8 cellular contexts compared by ENCODE assay signal in genomic region chr6:129936329-129937165, GRCh38.
A peak's percentile ranks its signal among the peaks of the same experiment; 100 is the strongest.
DNase-seq lines count a peak whose midpoint lies in the region; ATAC-seq, FAIRE-seq and TF ChIP-seq lines count a peak whose summit lies in the region.

No MANE protein-coding gene starts in this region.

- H2AK9ac ChIP-seq in IMR-90 (replicated peaks; ENCODE audit: low read depth, low read length, poor library complexity): no peak overlapping the region

- dilution Hi-C loops in IMR-90 (cut with HindIII; ENCODE audit: low sequenced_read_pairs, unreplicated experiment): no loop called here

- peak overlapping the region; percentile 58; the same call in 1 of the 2 replicates for H3K4me2 ChIP-seq in IMR-90 (ENCODE audit: low read depth, low read length)
- peak overlapping the region; percentile 79; the same call in 1 of the 2 replicates for H3K4me2 ChIP-seq in GM12878 (ENCODE audit: control insufficient read depth, insufficient read depth)

- peak; percentile 48 for TF ChIP-seq CTCF in IMR-90 (conservative IDR thresholded peaks at IDR 0.05; ENCODE audit: low read depth, low read length)
- peak; percentile 64 to 77 (median 66) for TF ChIP-seq CTCF in GM12878 (IDR thresholded peaks at IDR 0.05 in 2 of 3, conservative IDR thresholded peaks at IDR 0.05 in 1 of 3; ENCODE audit: control insufficient read depth in 2 of 3, extremely low read depth in 1 of 3, insufficient read depth in 1 of 3, low read depth in 3 of 3, low read length in 3 of 3)
- TF ChIP-seq CTCF in kidney epithelial cell (IDR thresholded peaks at IDR 0.05; ENCODE audit: insufficient read depth, low read length, poor library complexity, severe bottlenecking): peak; percentile 56

- H3K79me1 ChIP-seq in IMR-90 (ENCODE audit: low read depth in 1 of 2, low read length in 2 of 2): no peaks in the 10 kb centered on the region

- TF ChIP-seq POLR2A in IMR-90 (IDR thresholded peaks at IDR 0.05; ENCODE audit: low read depth, low read length) (no peak), GM12878 (IDR thresholded peaks at IDR 0.05; ENCODE audit: low read depth, low read length) (no peak)

- no peak overlapping the region for H3K14ac ChIP-seq in IMR-90 (replicated peaks; ENCODE audit: low read depth, low read length)

- H2BK120ac ChIP-seq in IMR-90 (ENCODE audit: low read depth, low read length): peak overlapping the region; percentile 72

- H2AK5ac ChIP-seq in IMR-90 (ENCODE audit: low read depth, low read length): no peak overlapping the region

- no peak overlapping the region for H3K56ac ChIP-seq in IMR-90 (ENCODE audit: extremely low read depth, insufficient read depth, low read length)

- no peak for TF ChIP-seq EP300 in GM12878 (IDR thresholded peaks at IDR 0.05; ENCODE audit: borderline replicate concordance in 1 of 2, control insufficient read depth in 1 of 2, low read depth in 2 of 2, low read length in 2 of 2)

- SMC1A ChIA-PET in GM12878 (lab: Charles Lee; ENCODE audit: uncharacterized antibody, unreplicated experiment): interaction anchor here (0.7 to 1.1 kb wide), 8 partner anchors 41 to 339 kb away, joined by 3 to 16 read pairs (median 3); partner anchors contain the start of gene TMEM244

- peak; percentile 95 for FAIRE-seq in GM12878 (lab: Jason Lieb, UNC)

- H3K9me3 ChIP-seq in IMR-90 (ENCODE audit: control insufficient read depth, insufficient read depth, low read length): no peaks in the 10 kb centered on the region
- no peaks in the 10 kb centered on the region for H3K9me3 ChIP-seq in GM12878 (replicated peaks; ENCODE audit: control insufficient read depth, insufficient read depth, low read length)

- CTCF ChIA-PET in IMR-90 (lab: Yijun Ruan, JAX) (no interaction called here), GM12878 (lab: Yijun Ruan, JAX) (interaction anchor here (0.6 to 1.1 kb wide), 19 partner anchors 10 to 438 kb away, joined by 3 to 23 read pairs (median 4); no protein-coding TSS in a partner anchor)

- H3K27ac ChIP-seq in IMR-90 (ENCODE audit: insufficient read depth, low read length): no peak overlapping the region
- H3K27ac ChIP-seq in GM12878 (ENCODE audit: control insufficient read depth, insufficient read depth): no peak overlapping the region

- no peaks in the 10 kb centered on the region for H3K79me2 ChIP-seq in GM12878 (ENCODE audit: control insufficient read depth, insufficient read depth, low read length)

- H3K4me3 ChIP-seq in IMR-90 (ENCODE audit: insufficient read depth, low read depth, low read length) (no peak overlapping the region), GM12878 (no peak overlapping the region), kidney epithelial cell (ENCODE audit: low read depth, low read length) (no peak overlapping the region)

- H3K36me3 ChIP-seq in IMR-90 (ENCODE audit: control insufficient read depth, insufficient read depth, low read length) (no peaks in the 10 kb centered on the region), GM12878 (ENCODE audit: control insufficient read depth in 2 of 2, insufficient read depth in 2 of 2, low read length in 1 of 2) (no peaks in the 10 kb centered on the region), kidney epithelial cell (ENCODE audit: control insufficient read depth, insufficient read depth, low read length) (no peaks in the 10 kb centered on the region)

- no peaks in the 10 kb centered on the region for H3K27me3 ChIP-seq in IMR-90 (ENCODE audit: control insufficient read depth, insufficient read depth, low read length)
- H3K27me3 ChIP-seq in GM12878 (replicated peaks in 1 of 2; ENCODE audit: control insufficient read depth in 2 of 2, insufficient read depth in 2 of 2, low read length in 1 of 2): no peaks in the 10 kb centered on the region; a peak in 1 of 4 replicates
- H3K27me3 ChIP-seq in kidney epithelial cell (ENCODE audit: control insufficient read depth, insufficient read depth, low read length): no peaks in the 10 kb centered on the region

- no peak overlapping the region for H4K5ac ChIP-seq in IMR-90 (ENCODE audit: low read depth, low read length)

- 5% methylated on average over 4 of the region's 7 CpGs; no CpG with 5 or more reads in 1 of the 2 experiments for WGBS in IMR-90 (ENCODE audit: extremely low coverage in 2 of 2, insufficient read length in 1 of 2), 2 experiments
- 16% methylated on average over 7 of the region's 7 CpGs for WGBS in GM12878 (ENCODE audit: insufficient coverage, insufficient replicate concordance, low lambda C conversion rate, missing lambda C conversion rate)

- no peak overlapping the region for H2BK5ac ChIP-seq in IMR-90 (ENCODE audit: low read depth, low read length, poor library complexity, severe bottlenecking)

- H3K9ac ChIP-seq in IMR-90 (ENCODE audit: low read depth, low read length) (no peak overlapping the region), GM12878 (ENCODE audit: control insufficient read depth, insufficient read depth, low read length) (no peak overlapping the region)

- in situ Hi-C loops in IMR-90 (cut with MboI; ENCODE audit: low sequenced_read_pairs): no loop called here
- in situ Hi-C loops in GM12878 (cut with MboI): loop anchor here (10.0 kb wide), 1 partner anchor 442 kb away; no protein-coding TSS in a partner anchor

- H3K4me1 ChIP-seq in IMR-90 (ENCODE audit: control insufficient read depth, insufficient read depth, low read length): no peaks in the 10 kb centered on the region
- no peaks in the 10 kb centered on the region for H3K4me1 ChIP-seq in GM12878 (ENCODE audit: control insufficient read depth, insufficient read depth, low read length)

- DNase-seq in DMS 273 treated with DMSO at 0.1 percent for 48 hours (lab: John Stamatoyannopoulos, UW) (peak; percentile 12), IMR-90 (peak; percentile 60), SK-N-DZ (ENCODE audit: low spot score) (peak; percentile 45), GM12878 (ENCODE audit: low read depth, low spot score) (peak; percentile 21), kidney epithelial cell (ENCODE audit: low read depth) (no peak), hepatic stellate cell (ENCODE audit: low spot score) (no peak)
- peak; percentile 27 for DNase-seq in stimulated activated CD8-positive, alpha-beta memory T cell treated with anti-CD3 and anti-CD28 coated beads, Interleukin-12 subunit alpha, Interleukin-12 subunit beta, amount 100 ng/mL, for 1 hour (ENCODE audit: low read depth)

- H3K18ac ChIP-seq in IMR-90 (ENCODE audit: low read depth, low read length): no peak overlapping the region; the same call in 1 of the 2 replicates

- BruUV-seq in IMR-90 (replicated peaks; lab: Mats Ljungman, UMichigan) (no TSS peak), GM12878 (replicated peaks; lab: Mats Ljungman, UMichigan) (no TSS peak)

- H3K23ac ChIP-seq in IMR-90 (ENCODE audit: low read depth, low read length): no peak overlapping the region

- H3K4ac ChIP-seq in IMR-90 (ENCODE audit: low read depth, low read length): no peak overlapping the region

- RAD21 ChIA-PET in GM12878 (lab: Charles Lee; ENCODE audit: unreplicated experiment): interaction anchor here (0.6 to 1.0 kb wide), 9 partner anchors 85 to 439 kb away, joined by 3 to 10 read pairs (median 4); no protein-coding TSS in a partner anchor

- peak; percentile 52 for TF ChIP-seq RAD21 in IMR-90 (IDR thresholded peaks at IDR 0.05; ENCODE audit: low read length)
- TF ChIP-seq RAD21 in GM12878 (IDR thresholded peaks at IDR 0.05; ENCODE audit: insufficient read depth, low read depth, low read length): peak; percentile 81

- no peak overlapping the region for H2BK15ac ChIP-seq in IMR-90 (ENCODE audit: low read depth, low read length)

- POLR2A ChIA-PET in IMR-90 (lab: Charles Lee; ENCODE audit: unreplicated experiment): no interaction called here
- POLR2A ChIA-PET in GM12878 (lab: Charles Lee): no interaction called here

- no peak overlapping the region; the same call in 1 of the 2 replicates for H2BK20ac ChIP-seq in IMR-90 (ENCODE audit: low read depth, low read length)

- H4K91ac ChIP-seq in IMR-90 (ENCODE audit: insufficient read depth, low read depth, low read length): no peak overlapping the region

- intact Hi-C loops in IMR-90 (cut with micrococcal nuclease): no loop called here
- intact Hi-C loops in GM12878 (cut with micrococcal nuclease; ENCODE audit: unreplicated experiment): loop anchor here (1.0 to 5.0 kb wide), 5 partner anchors 43 to 437 kb away; no protein-coding TSS in a partner anchor

- no peaks in the 10 kb centered on the region for H3K9me1 ChIP-seq in IMR-90 (ENCODE audit: insufficient read depth, low read length)

- peak; percentile 81 for ATAC-seq in GM19395 (IDR thresholded peaks at IDR 0.05; ENCODE audit: unreplicated experiment)
- ATAC-seq in IMR-90 (ENCODE audit: low read depth): peak; percentile 84
- peak; percentile 84 for ATAC-seq in GM12878

- peak overlapping the region; percentile 68 for H2AFZ ChIP-seq in IMR-90 (replicated peaks; ENCODE audit: low read length, poor library complexity)
- H2AFZ ChIP-seq in GM12878 (ENCODE audit: control insufficient read depth, low read depth, low read length): peak overlapping the region; percentile 94

- peak overlapping the region in 1 of 2 experiments; percentile 81; a peak in 2 of 4 replicates for H4K8ac ChIP-seq in IMR-90 (ENCODE audit: low read depth in 2 of 2, low read length in 2 of 2)

- H4K20me1 ChIP-seq in IMR-90 (ENCODE audit: insufficient read depth, low read length) (no peaks in the 10 kb centered on the region), GM12878 (ENCODE audit: control insufficient read depth, insufficient read depth) (no peaks in the 10 kb centered on the region)

TF ChIP-seq in IMR-90, 13 proteins besides CTCF, POLR2A, EP300 and RAD21:
- TF ChIP-seq BHLHE40 (IDR thresholded peaks at IDR 0.05; ENCODE audit: low read depth, low read length): no peak
- peak; percentile 50 for TF ChIP-seq SMC3 (IDR thresholded peaks at IDR 0.05; ENCODE audit: low read depth, low read length)
- peak; percentile 65 for TF ChIP-seq USF2 (IDR thresholded peaks at IDR 0.05; ENCODE audit: low read depth, low read length)

TF ChIP-seq in GM12878, 131 proteins besides CTCF, POLR2A, EP300 and RAD21 (continues in another document):
- TF ChIP-seq RAD51 (IDR thresholded peaks at IDR 0.05) (peak; percentile 28; the same call in 1 of the 2 replicates), IKZF2 (IDR thresholded peaks at IDR 0.05) (peak in 1 of 2 experiments; percentile 25; a peak in 1 of 4 replicates), SKIL (IDR thresholded peaks at IDR 0.05; ENCODE audit: low read depth, poor library complexity, severe bottlenecking) (no peak)

Comparison
In these comparisons a context has a peak if more than half of its experiments do, and no peak if none do; other contexts are left out.
1. DNase-seq: peak in DMS 273 treated with DMSO at 0.1 percent for 48 hours (single experiment), IMR-90 (single experiment), SK-N-DZ (single experiment), GM12878 (single experiment) and stimulated activated CD8-positive, alpha-beta memory T cell treated with anti-CD3 and anti-CD28 coated beads, Interleukin-12 subunit alpha, Interleukin-12 subunit beta, amount 100 ng/mL, for 1 hour (single experiment); none in kidney epithelial cell (single experiment) and hepatic stellate cell (single experiment).
2. Peak in every context shown above with its lines, with median percentiles within 50 percentile points of each other: ATAC-seq and CTCF ChIP-seq.